24 cellular contexts compared by ENCODE assay signal in genomic region chr9:107541523-107541922, GRCh38. TPM values are rescaled to one million over a fixed set of nuclear protein-coding genes. Genes with fewer than 3 reads are reported as not detected.
A peak's percentile ranks its signal among the peaks of the same experiment; 100 is the strongest.
DNase-seq lines count a peak whose midpoint lies in the region; ATAC-seq, FAIRE-seq and TF ChIP-seq lines count a peak whose summit lies in the region.
"Had no signal": no experiment of that assay in that cellular context is flagged by ENCODE, and none has a peak within 500 bp of the region (broad histone marks: within the 10 kb centered on the region; RNA-seq: fewer than 3 reads in every experiment).

No MANE protein-coding gene starts in this region.

- peaks cover 0 to 10% (median 0%) of the 10 kb centered on the region in 11 donors for H3K9me3 Mint-ChIP-seq in naive thymus-derived CD4-positive, alpha-beta T cell
- H3K9me3 Mint-ChIP-seq in endodermal cell = peaks cover 2% of the 10 kb centered on the region
- H3K9me3 Mint-ChIP-seq: activated CD4-positive, alpha-beta memory T cell treated with anti-CD3 and anti-CD28 coated beads, Interleukin-2, amount 10 ng/mL, durations not matched to agents 7 days and 5 days; activated naive CD8-positive, alpha-beta T cell treated with anti-CD3 and anti-CD28 coated beads, Interleukin-2, amount 10 ng/mL, durations not matched to agents 7 days and 5 days; neural progenitor cell; stimulated activated memory B cell treated with anti-CD40 and anti-IgM and Interleukin-4, amounts not matched to agents 10 μg/mL and 1 μg/mL and 100 μg/mL, for 72 hours had no signal

- no peaks in the 10 kb centered on the region for H3K36me3 Mint-ChIP-seq in naive thymus-derived CD4-positive, alpha-beta T cell
- peaks cover under 1% of the 10 kb centered on the region for H3K36me3 Mint-ChIP-seq in endodermal cell (ENCODE audit: low read depth)
- H3K36me3 Mint-ChIP-seq: activated naive CD8-positive, alpha-beta T cell treated with anti-CD3 and anti-CD28 coated beads, Interleukin-2, amount 10 ng/mL, durations not matched to agents 7 days and 5 days; mesothelial cell of epicardium; neural progenitor cell; stimulated activated memory B cell treated with anti-CD40 and anti-IgM and Interleukin-4, amounts not matched to agents 10 μg/mL and 1 μg/mL and 100 μg/mL, for 72 hours had no signal

- no peak overlapping the region for H3K4me3 Mint-ChIP-seq in naive thymus-derived CD4-positive, alpha-beta T cell
- H3K4me3 Mint-ChIP-seq in endodermal cell = no peak overlapping the region
- H3K4me3 Mint-ChIP-seq: activated CD4-positive, alpha-beta memory T cell treated with anti-CD3 and anti-CD28 coated beads, Interleukin-2, amount 10 ng/mL, durations not matched to agents 7 days and 5 days; activated naive CD8-positive, alpha-beta T cell treated with anti-CD3 and anti-CD28 coated beads, Interleukin-2, amount 10 ng/mL, durations not matched to agents 7 days and 5 days; mesothelial cell of epicardium; neural progenitor cell; stimulated activated memory B cell treated with anti-CD40 and anti-IgM and Interleukin-4, amounts not matched to agents 10 μg/mL and 1 μg/mL and 100 μg/mL, for 72 hours had no signal

- no peaks in the 10 kb centered on the region for H3K4me1 Mint-ChIP-seq in naive thymus-derived CD4-positive, alpha-beta T cell
- peaks cover 21% of the 10 kb centered on the region for H3K4me1 Mint-ChIP-seq in endodermal cell
- H3K4me1 Mint-ChIP-seq: activated CD4-positive, alpha-beta memory T cell treated with anti-CD3 and anti-CD28 coated beads, Interleukin-2, amount 10 ng/mL, durations not matched to agents 7 days and 5 days; activated naive CD8-positive, alpha-beta T cell treated with anti-CD3 and anti-CD28 coated beads, Interleukin-2, amount 10 ng/mL, durations not matched to agents 7 days and 5 days; mesothelial cell of epicardium; neural progenitor cell; stimulated activated memory B cell treated with anti-CD40 and anti-IgM and Interleukin-4, amounts not matched to agents 10 μg/mL and 1 μg/mL and 100 μg/mL, for 72 hours had no signal

- H3K36me3 ChIP-seq in naive thymus-derived CD4-positive, alpha-beta T cell (ENCODE audit: control insufficient read depth in 2 of 3, insufficient read depth in 3 of 3, low read length in 3 of 3) = no peaks in the 10 kb centered on the region
- no peaks in the 10 kb centered on the region for H3K36me3 ChIP-seq in endodermal cell (ENCODE audit: control insufficient read depth, insufficient read depth, low read length)
- H3K36me3 ChIP-seq: BLaER1, brain microvascular endothelial cell, neural progenitor cell had no signal

- FAIRE-seq in GM19239 (lab: Jason Lieb, UNC) = no peak
- FAIRE-seq: endothelial cell of umbilical vein, HepG2 had no signal

- H3K4me1 ChIP-seq in naive thymus-derived CD4-positive, alpha-beta T cell (ENCODE audit: control insufficient read depth in 2 of 2, insufficient read depth in 2 of 2, low read length in 2 of 2) = no peaks in the 10 kb centered on the region
- peaks cover under 1% of the 10 kb centered on the region for H3K4me1 ChIP-seq in endodermal cell (ENCODE audit: control insufficient read depth, insufficient read depth, low read length)
- H3K4me1 ChIP-seq: BLaER1, neural progenitor cell had no signal

- TF ChIP-seq CTCF in endodermal cell (conservative IDR thresholded peaks at IDR 0.05) = no peak

- peak; percentile 77 for ATAC-seq in GM21717 (IDR thresholded peaks at IDR 0.05; ENCODE audit: unreplicated experiment)
- peak; percentile 83 for ATAC-seq in HG03432 (IDR thresholded peaks at IDR 0.05; ENCODE audit: unreplicated experiment)
- ATAC-seq in naive thymus-derived CD4-positive, alpha-beta T cell = no peak
- ATAC-seq: HepG2; stimulated activated memory B cell treated with anti-CD40 and anti-IgM and Interleukin-4, amounts not matched to agents 10 μg/mL and 1 μg/mL and 100 μg/mL, for 72 hours had no signal

- H3K9ac ChIP-seq in endodermal cell (ENCODE audit: extremely low read depth, low read length, poor library complexity, severe bottlenecking) = no peak overlapping the region
- H3K9ac ChIP-seq: BLaER1, neural progenitor cell had no signal

- intact Hi-C loops in naive thymus-derived CD4-positive, alpha-beta T cell (cut with micrococcal nuclease) = no loop called here

- H3K27me3 Mint-ChIP-seq in naive thymus-derived CD4-positive, alpha-beta T cell = peaks cover 0 to 4% (median 0%) of the 10 kb centered on the region in 5 donors
- H3K27me3 Mint-ChIP-seq in endodermal cell (ENCODE audit: insufficient read depth) = no peaks in the 10 kb centered on the region
- H3K27me3 Mint-ChIP-seq: activated CD4-positive, alpha-beta memory T cell treated with anti-CD3 and anti-CD28 coated beads, Interleukin-2, amount 10 ng/mL, durations not matched to agents 7 days and 5 days; activated naive CD8-positive, alpha-beta T cell treated with anti-CD3 and anti-CD28 coated beads, Interleukin-2, amount 10 ng/mL, durations not matched to agents 7 days and 5 days; stimulated activated memory B cell treated with anti-CD40 and anti-IgM and Interleukin-4, amounts not matched to agents 10 μg/mL and 1 μg/mL and 100 μg/mL, for 72 hours had no signal

- CTCF ChIA-PET in naive thymus-derived CD4-positive, alpha-beta T cell (lab: Charles Lee) = no interaction called here

- no peaks in the 10 kb centered on the region for H3K9me3 ChIP-seq in naive thymus-derived CD4-positive, alpha-beta T cell (ENCODE audit: control insufficient read depth in 2 of 3, low read length in 3 of 3)
- no peaks in the 10 kb centered on the region for H3K9me3 ChIP-seq in endodermal cell (ENCODE audit: control insufficient read depth, low read length)
- H3K9me3 ChIP-seq: BLaER1 had no signal

- POLR2A ChIA-PET in naive thymus-derived CD4-positive, alpha-beta T cell (lab: Charles Lee) = no interaction called here

- H3K27ac ChIP-seq in naive thymus-derived CD4-positive, alpha-beta T cell (ENCODE audit: low read depth, low read length) = no peak overlapping the region
- H3K27ac ChIP-seq in endodermal cell (ENCODE audit: low read depth, low read length) = no peak overlapping the region
- H3K27ac ChIP-seq: BLaER1, brain microvascular endothelial cell, neural progenitor cell had no signal

- DNase-seq in G401 (ENCODE audit: low spot score) (peak; percentile 2), GM19239 (ENCODE audit: insufficient read length, low spot score) (peak; percentile 16), DMS53 treated with DMSO at 0.1 percent for 48 hours (lab: John Stamatoyannopoulos, UW; ENCODE audit: unreplicated experiment) (no peak), NCI-H1092 (lab: John Stamatoyannopoulos, UW) (no peak), endodermal cell (no peak)
- no peak for DNase-seq in naive thymus-derived CD4-positive, alpha-beta T cell
- DNase-seq: activated CD4-positive, alpha-beta memory T cell treated with anti-CD3 and anti-CD28 coated beads, Interleukin-2, amount 10 ng/mL, durations not matched to agents 7 days and 5 days; activated naive CD8-positive, alpha-beta T cell treated with anti-CD3 and anti-CD28 coated beads, Interleukin-2, amount 10 ng/mL, durations not matched to agents 7 days and 5 days; brain microvascular endothelial cell; cortex of kidney; DMS 273 treated with DMSO at 0.1 percent for 48 hours; foreskin fibroblast; kidney glomerular epithelial cell; NCI-H446; stimulated activated CD4-positive, alpha-beta T cell treated with anti-CD3 and anti-CD28 coated beads, Interleukin-12 subunit alpha, Interleukin-12 subunit beta, amount 100 ng/mL, for 4 hours; trophoblast cell had no signal

- in situ Hi-C loops in G401 (cut with HindIII; ENCODE audit: low sequenced_read_pairs) = no loop called here

- no peak overlapping the region for H3K27ac Mint-ChIP-seq in naive thymus-derived CD4-positive, alpha-beta T cell
- H3K27ac Mint-ChIP-seq in endodermal cell = no peak overlapping the region
- H3K27ac Mint-ChIP-seq: activated CD4-positive, alpha-beta memory T cell treated with anti-CD3 and anti-CD28 coated beads, Interleukin-2, amount 10 ng/mL, durations not matched to agents 7 days and 5 days; activated naive CD8-positive, alpha-beta T cell treated with anti-CD3 and anti-CD28 coated beads, Interleukin-2, amount 10 ng/mL, durations not matched to agents 7 days and 5 days; mesothelial cell of epicardium; neural progenitor cell; stimulated activated memory B cell treated with anti-CD40 and anti-IgM and Interleukin-4, amounts not matched to agents 10 μg/mL and 1 μg/mL and 100 μg/mL, for 72 hours had no signal

- WGBS in endodermal cell (ENCODE audit: insufficient coverage in 1 of 2, insufficient read length in 1 of 2), 2 experiments = 86 to 91% methylated on average over 2 of the region's 2 CpGs

- peaks cover 0 to 4% of the 10 kb centered on the region in 2 donors for H3K27me3 ChIP-seq in naive thymus-derived CD4-positive, alpha-beta T cell (ENCODE audit: control insufficient read depth in 2 of 2, insufficient read depth in 2 of 2, low read length in 2 of 2)
- H3K27me3 ChIP-seq in endodermal cell (ENCODE audit: control insufficient read depth, insufficient read depth, low read length, poor library complexity, severe bottlenecking) = no peaks in the 10 kb centered on the region
- H3K27me3 ChIP-seq: BLaER1, brain microvascular endothelial cell, neural progenitor cell had no signal

- no peak overlapping the region for H3K4me3 ChIP-seq in naive thymus-derived CD4-positive, alpha-beta T cell (ENCODE audit: low read length)
- no peak overlapping the region for H3K4me3 ChIP-seq in endodermal cell (ENCODE audit: low read length)
- H3K4me3 ChIP-seq: BLaER1, neural progenitor cell had no signal

RNA-seq across cellular contexts. Expression of gene KLF4, which starts 52.0 kb away (rescaled TPM):
- total RNA-seq in G401 (2014; rRNA removed; shearing (Covaris generic)) = 0.68 TPM in 1 of 2 replicates, not detected in the other
- 100 to 1,000 TPM in 1 of 5 experiments, 10 to 100 TPM in 1, 1 to 10 TPM in 1, under 1 TPM in 2; 0.29 to 266 (median 1.0) TPM for total RNA-seq in naive thymus-derived CD4-positive, alpha-beta T cell
- not detected for polyA plus RNA-seq in naive thymus-derived CD4-positive, alpha-beta T cell
- total RNA-seq in endodermal cell = 1 to 10 TPM; 1.9 to 2.6 TPM
- 1.9 TPM for polyA plus RNA-seq in endodermal cell (2013, experiment 1 of 2)
- 1.4 TPM for polyA plus RNA-seq in endodermal cell (2013, experiment 2 of 2)

Comparison
In these comparisons a context has a peak if more than half of its experiments do, and no peak if none do; other contexts are left out.
1. DNase-seq: peak in G401 (single experiment) and GM19239 (single experiment); none in DMS53 treated with DMSO at 0.1 percent for 48 hours (single experiment), NCI-H1092 (single experiment), naive thymus-derived CD4-positive, alpha-beta T cell (0 of 9) and endodermal cell (single experiment).